16 cellular contexts compared by ENCODE assay signal in the genomic region with DNA sequence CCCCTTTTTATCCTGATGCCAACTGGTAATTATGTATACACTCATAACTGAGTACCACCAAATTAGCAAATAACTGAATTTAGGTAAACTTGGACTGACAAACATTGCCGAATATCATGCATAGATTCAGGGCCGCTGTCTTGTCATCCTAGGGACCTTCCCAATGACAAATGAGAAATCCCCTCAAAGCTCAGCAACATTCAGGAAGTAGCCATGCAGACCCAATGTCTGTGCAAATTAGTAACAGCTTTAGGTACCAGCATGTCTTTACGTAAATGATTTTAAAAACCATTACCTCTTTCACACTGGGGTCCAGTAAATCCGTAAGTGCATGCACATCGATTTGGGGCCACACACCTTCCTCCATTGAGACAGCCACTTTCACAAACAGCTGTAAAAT. TPM values are rescaled to one million over a fixed set of nuclear protein-coding genes. Genes with fewer than 3 reads are reported as not detected.
A peak's percentile ranks its signal among the peaks of the same experiment; 100 is the strongest.
DNase-seq lines count a peak whose midpoint lies in the region; ATAC-seq and TF ChIP-seq lines count a peak whose summit lies in the region.
"Had no signal": no experiment of that assay in that cellular context is flagged by ENCODE, and none has a peak within 500 bp of the region (broad histone marks: within the 10 kb centered on the region; RNA-seq: fewer than 3 reads in every experiment).

No MANE protein-coding gene starts in this region.

- no peak for DNase-seq in activated B cell treated with CpG ODN at 0.5 μM for 24 hours
- DNase-seq in SHP77 treated with DMSO at 0.1 percent for 48 hours (lab: John Stamatoyannopoulos, UW), result no peak
- no peak for DNase-seq in NCI-H774 (lab: John Stamatoyannopoulos, UW)
- DNase-seq in activated T-cell treated with anti-CD3 and anti-CD28 coated beads for 4 hours, result no peak
- DNase-seq: AML-193, kidney glomerular epithelial cell, MM.1S, naive B cell, SK-N-SH, stomach had no signal

- ATAC-seq in GM18502 (IDR thresholded peaks at IDR 0.05; ENCODE audit: poor library complexity, unreplicated experiment), result peak; percentile 64
- peak; percentile 37 for ATAC-seq in GM19467 (IDR thresholded peaks at IDR 0.05; ENCODE audit: unreplicated experiment)
- ATAC-seq in HG02798 (IDR thresholded peaks at IDR 0.05; ENCODE audit: poor library complexity, unreplicated experiment), result peak; percentile 67
- ATAC-seq in activated B cell treated with CpG ODN at 0.5 μM for 24 hours (ENCODE audit: low read depth), result peak; percentile 28
- ATAC-seq in HG02884 (IDR thresholded peaks at IDR 0.05; ENCODE audit: unreplicated experiment), result no peak
- ATAC-seq: activated naive CD4-positive, alpha-beta T cell treated with anti-CD3 and anti-CD28 coated beads, Interleukin-2, amount 50 U/mL, for 72 hours had no signal

- CTCF ChIA-PET in activated B cell treated with CpG ODN at 0.5 μM for 24 hours (lab: Charles Lee), result no interaction called here

- no peak overlapping the region for H3K27ac Mint-ChIP-seq in activated B cell treated with CpG ODN at 0.5 μM for 24 hours
- H3K27ac Mint-ChIP-seq: activated naive CD4-positive, alpha-beta T cell treated with anti-CD3 and anti-CD28 coated beads, Interleukin-2, amount 50 U/mL, for 72 hours; naive B cell had no signal

- POLR2A ChIA-PET in activated B cell treated with CpG ODN at 0.5 μM for 24 hours (lab: Charles Lee), result no interaction called here

- no peaks in the 10 kb centered on the region for H3K9me3 Mint-ChIP-seq in activated B cell treated with CpG ODN at 0.5 μM for 24 hours
- H3K9me3 Mint-ChIP-seq: activated naive CD4-positive, alpha-beta T cell treated with anti-CD3 and anti-CD28 coated beads, Interleukin-2, amount 50 U/mL, for 72 hours; central memory CD8-positive, alpha-beta T cell; naive B cell had no signal

- peak overlapping the region; percentile 28 for H3K4me3 Mint-ChIP-seq in activated B cell treated with CpG ODN at 0.5 μM for 24 hours
- H3K4me3 Mint-ChIP-seq: central memory CD8-positive, alpha-beta T cell; naive B cell had no signal

- no peak for TF ChIP-seq CTCF in activated B cell treated with CpG ODN at 0.5 μM for 24 hours (IDR thresholded peaks at IDR 0.05)

- no peaks in the 10 kb centered on the region for H3K27me3 Mint-ChIP-seq in activated B cell treated with CpG ODN at 0.5 μM for 24 hours
- H3K27me3 Mint-ChIP-seq: naive B cell had no signal

- H3K36me3 Mint-ChIP-seq in activated B cell treated with CpG ODN at 0.5 μM for 24 hours (ENCODE audit: low read depth), result no peaks in the 10 kb centered on the region
- H3K36me3 Mint-ChIP-seq: activated naive CD4-positive, alpha-beta T cell treated with anti-CD3 and anti-CD28 coated beads, Interleukin-2, amount 50 U/mL, for 72 hours; naive B cell had no signal

- peaks cover 8% of the 10 kb centered on the region for H3K4me1 Mint-ChIP-seq in activated B cell treated with CpG ODN at 0.5 μM for 24 hours
- H3K4me1 Mint-ChIP-seq: central memory CD8-positive, alpha-beta T cell; naive B cell had no signal

- intact Hi-C loops in activated B cell treated with CpG ODN at 0.5 μM for 24 hours (cut with micrococcal nuclease), result no loop called here

RNA-seq across cellular contexts. Expression of a gene that starts 49.5 kb away (rescaled TPM):
- total RNA-seq in activated B cell treated with CpG ODN at 0.5 μM for 24 hours, result 0.62 and 1.1 TPM in 2 replicates
